Comparison of ENCODE assay signal across 16 cellular contexts in genomic region chr2:242038928-242039341, GRCh38.
A peak's percentile ranks its signal among the peaks of the same experiment; 100 is the strongest.
DNase-seq lines count a peak whose midpoint lies in the region; ATAC-seq, FAIRE-seq and TF ChIP-seq lines count a peak whose summit lies in the region.
"Had no signal": no experiment of that assay in that cellular context is flagged by ENCODE, and none has a peak within 500 bp of the region (broad histone marks: within the 10 kb centered on the region; RNA-seq: fewer than 3 reads in every experiment).

No MANE protein-coding gene starts in this region.

- 42% methylated on average over 13 of the region's 13 CpGs for WGBS in HepG2 (ENCODE audit: low lambda C conversion rate)

- POLR2A ChIA-PET in HEK293 (lab: Yijun Ruan, JAX) (interaction anchor here (0.8 kb wide), 1 partner anchor 19 kb away, joined by 3 read pairs; no protein-coding TSS in a partner anchor), HepG2 (lab: Yijun Ruan, JAX) (interaction anchor here (1.1 to 1.6 kb wide), 2 partner anchors 14 to 42 kb away, joined by 4 read pairs; no protein-coding TSS in a partner anchor)
- POLR2A ChIA-PET in CD4-positive, alpha-beta T cell (lab: Charles Lee), result no interaction called here

- intact Hi-C loops in HepG2 (cut with micrococcal nuclease; ENCODE audit: unreplicated experiment), result loop anchor here (5.0 kb wide), 1 partner anchor 48 kb away; no protein-coding TSS in a partner anchor
- intact Hi-C loops in CD4-positive, alpha-beta T cell (cut with DNase I, micrococcal nuclease), result no loop called here
- intact Hi-C loops in vagina (cut with DNase I), result no loop called here

- BruUV-seq in HepG2 (replicated peaks; lab: Mats Ljungman, UMichigan), result no TSS peak

- no peak overlapping the region for H3K9ac ChIP-seq in BLaER1
- H3K9ac ChIP-seq in HepG2 (ENCODE audit: insufficient read depth, low read depth, low read length), result no peak overlapping the region
- H3K9ac ChIP-seq: GM23248 had no signal

- H3K4me3 Mint-ChIP-seq in osteocyte (ENCODE audit: unreplicated experiment), result no peak overlapping the region
- no peak overlapping the region for H3K4me3 Mint-ChIP-seq in CD4-positive, alpha-beta T cell
- H3K4me3 Mint-ChIP-seq: B cell; CD8-positive, alpha-beta memory T cell had no signal

- no peaks in the 10 kb centered on the region for H3K36me3 Mint-ChIP-seq in osteocyte (ENCODE audit: unreplicated experiment)
- H3K36me3 Mint-ChIP-seq in CD4-positive, alpha-beta T cell (ENCODE audit: low read depth), result no peaks in the 10 kb centered on the region
- H3K36me3 Mint-ChIP-seq: CD14-positive monocyte had no signal

- H3K4me1 Mint-ChIP-seq in osteocyte (ENCODE audit: unreplicated experiment), result no peaks in the 10 kb centered on the region
- H3K4me1 Mint-ChIP-seq in CD4-positive, alpha-beta T cell (ENCODE audit: low read depth), result peaks cover 3% of the 10 kb centered on the region
- H3K4me1 Mint-ChIP-seq: B cell, CD14-positive monocyte had no signal

- DNase-seq in HepG2 (ENCODE audit: low spot score) (no peak), osteocyte (ENCODE audit: extremely low spot score, unreplicated experiment) (peak; percentile 77), vagina (ENCODE audit: extremely low spot score in 2 of 2) (no peak), dermis blood vessel endothelial cell (no peak)
- no peak for DNase-seq in CD4-positive, alpha-beta T cell
- DNase-seq: ACHN; CD8-positive, alpha-beta memory T cell; DMS53; GM23248 had no signal

- H3K4me2 ChIP-seq in BLaER1 (peak overlapping the region; percentile 39), HepG2 (ENCODE audit: low read depth, low read length) (peak overlapping the region; percentile 62)

- no peak overlapping the region for H3K4me3 ChIP-seq in BLaER1
- no peak overlapping the region for H3K4me3 ChIP-seq in HEK293 (ENCODE audit: low read depth, low read length)
- peak overlapping the region in 1 of 3 experiments; percentile 44; a peak in 1 of 6 replicates for H3K4me3 ChIP-seq in HepG2 (replicated peaks in 1 of 3; ENCODE audit: insufficient read depth in 1 of 3, low read depth in 2 of 3, low read length in 3 of 3)
- H3K4me3 ChIP-seq in vagina, result no peak overlapping the region
- H3K4me3 ChIP-seq: GM23248 had no signal

- in situ Hi-C loops in HepG2 (cut with HindIII; ENCODE audit: extremely low pct_ligation_motif_present, low pct_unique_long_range_greater_than_20kb), result no loop called here

- H4K20me1 ChIP-seq in BLaER1 (no peaks in the 10 kb centered on the region), HepG2 (ENCODE audit: insufficient read depth, low read length) (no peaks in the 10 kb centered on the region)

- peaks cover 28% of the 10 kb centered on the region for H3K9me3 ChIP-seq in BLaER1
- H3K9me3 ChIP-seq in HEK293 (ENCODE audit: control insufficient read depth, insufficient read depth, low read depth, low read length), result no peaks in the 10 kb centered on the region
- H3K9me3 ChIP-seq in HepG2 (ENCODE audit: low read length), result no peaks in the 10 kb centered on the region
- H3K9me3 ChIP-seq in CD4-positive, alpha-beta T cell (ENCODE audit: control insufficient read depth, low read length), result no peaks in the 10 kb centered on the region
- no peaks in the 10 kb centered on the region for H3K9me3 ChIP-seq in vagina

- peak; percentile 21 for ATAC-seq in HepG2
- ATAC-seq in GM18861 (IDR thresholded peaks at IDR 0.05; ENCODE audit: unreplicated experiment), result no peak
- ATAC-seq in CD4-positive, alpha-beta T cell (ENCODE audit: poor library complexity), result no peak

- no peak for TF ChIP-seq CTCF in HEK293 (tag by site-specific recombination; IDR thresholded peaks at IDR 0.05)
- TF ChIP-seq CTCF in HepG2 (CRISPR knock-in tag; IDR thresholded peaks at IDR 0.05), result no peak
- TF ChIP-seq CTCF in osteocyte (IDR thresholded peaks at IDR 0.05), result no peak
- TF ChIP-seq CTCF in CD4-positive, alpha-beta T cell (IDR thresholded peaks at IDR 0.05), result no peak
- TF ChIP-seq CTCF in vagina (IDR thresholded peaks at IDR 0.05), result no peak

- TF ChIP-seq RAD21 in HepG2 (CRISPR knock-in tag; IDR thresholded peaks at IDR 0.05), result no peak

- TF ChIP-seq POLR2A in HepG2 (IDR thresholded peaks at IDR 0.05; ENCODE audit: insufficient read depth in 1 of 2, low read depth in 2 of 2, low read length in 2 of 2) (no peak), vagina (IDR thresholded peaks at IDR 0.05) (no peak)

- H3K4me1 ChIP-seq in BLaER1 (peaks cover 15% of the 10 kb centered on the region), HEK293 (ENCODE audit: control insufficient read depth, insufficient read depth, low read length) (no peaks in the 10 kb centered on the region; the same call in 1 of the 2 replicates), HepG2 (ENCODE audit: insufficient read depth, low read length) (peaks cover 62% of the 10 kb centered on the region), vagina (no peaks in the 10 kb centered on the region)

- H3K79me2 ChIP-seq in HepG2 (ENCODE audit: insufficient read depth, low read length), result no peaks in the 10 kb centered on the region

- H3K9me3 Mint-ChIP-seq in osteocyte (ENCODE audit: unreplicated experiment), result no peaks in the 10 kb centered on the region
- no peaks in the 10 kb centered on the region for H3K9me3 Mint-ChIP-seq in CD4-positive, alpha-beta T cell
- H3K9me3 Mint-ChIP-seq: CD8-positive, alpha-beta memory T cell had no signal

- no peak for FAIRE-seq in HepG2 (lab: Jason Lieb, UNC)
- FAIRE-seq: H54, HTR-8/SVneo had no signal

- H2AFZ ChIP-seq in HepG2 (ENCODE audit: low read length), result no peak overlapping the region
- H2AFZ ChIP-seq: GM23248 had no signal

- H3K36me3 ChIP-seq in BLaER1 (no peaks in the 10 kb centered on the region), HEK293 (ENCODE audit: control insufficient read depth in 2 of 2, insufficient read depth in 1 of 2, low read length in 2 of 2) (no peaks in the 10 kb centered on the region), HepG2 (replicated peaks in 1 of 2; ENCODE audit: control insufficient read depth in 1 of 2, insufficient read depth in 2 of 2, low read length in 2 of 2) (no peaks in the 10 kb centered on the region), vagina (no peaks in the 10 kb centered on the region)

- no peak overlapping the region for H3K27ac Mint-ChIP-seq in osteocyte (ENCODE audit: unreplicated experiment)
- H3K27ac Mint-ChIP-seq in CD4-positive, alpha-beta T cell, result no peak overlapping the region
- H3K27ac Mint-ChIP-seq: B cell; CD8-positive, alpha-beta memory T cell had no signal

- CTCF ChIA-PET in HEK293 (lab: Yijun Ruan, JAX), result no interaction called here
- CTCF ChIA-PET in HepG2 (lab: Yijun Ruan, JAX; ENCODE audit: low intra/inter-chr PET ratio, low total read pairs), result no interaction called here
- CTCF ChIA-PET in CD4-positive, alpha-beta T cell (lab: Charles Lee), result no interaction called here

- TF ChIP-seq EP300 in HepG2 (IDR thresholded peaks at IDR 0.05; ENCODE audit: low read depth in 2 of 2, low read length in 2 of 2), result no peak
- no peak for TF ChIP-seq EP300 in HepG2 (CRISPR knock-in tag; IDR thresholded peaks at IDR 0.05; ENCODE audit: borderline replicate concordance)

- H3K27ac ChIP-seq in BLaER1, result no peak overlapping the region
- H3K27ac ChIP-seq in HEK293 (ENCODE audit: extremely low read depth, low read depth, low read length), result no peak overlapping the region
- no peak overlapping the region for H3K27ac ChIP-seq in HepG2 (ENCODE audit: extremely low read length, insufficient read depth, low read length)
- H3K27ac ChIP-seq in CD4-positive, alpha-beta T cell (ENCODE audit: low read depth, low read length), result no peak overlapping the region
- no peak overlapping the region for H3K27ac ChIP-seq in vagina
- H3K27ac ChIP-seq: GM23248 had no signal

- H3K27me3 Mint-ChIP-seq in osteocyte (ENCODE audit: unreplicated experiment), result peaks cover 14% of the 10 kb centered on the region
- peaks cover 19% of the 10 kb centered on the region for H3K27me3 Mint-ChIP-seq in CD4-positive, alpha-beta T cell

- no peaks in the 10 kb centered on the region for H3K27me3 ChIP-seq in BLaER1
- peaks cover 9 to 48% of the 10 kb centered on the region in 2 experiments for H3K27me3 ChIP-seq in HepG2 (ENCODE audit: control insufficient read depth in 1 of 2, insufficient read depth in 2 of 2, low read length in 2 of 2)
- H3K27me3 ChIP-seq in CD4-positive, alpha-beta T cell (ENCODE audit: control insufficient read depth, insufficient read depth, low read length), result no peaks in the 10 kb centered on the region
- no peaks in the 10 kb centered on the region for H3K27me3 ChIP-seq in vagina

TF ChIP-seq in HEK293, 187 proteins besides CTCF, POLR2A, EP300 and RAD21:
- no peak for TF ChIP-seq ZNF555 (tag by site-specific recombination; conservative IDR thresholded peaks at IDR 0.05)
- TF ChIP-seq ZIC2 (tag by site-specific recombination; IDR thresholded peaks at IDR 0.05), result 0 out of 2 replicates have a peak, but pooled peaks have one; percentile 15

TF ChIP-seq in HepG2, 621 proteins besides CTCF, POLR2A, EP300 and RAD21 (continues in another document):
- TF ChIP-seq MAFG (CRISPR knock-in tag; IDR thresholded peaks at IDR 0.05) (no peak), HIVEP1 (CRISPR knock-in tag; IDR thresholded peaks at IDR 0.05) (0 out of 2 replicates have a peak, but pooled peaks have one; percentile 13), MAZ (IDR thresholded peaks at IDR 0.05; ENCODE audit: borderline replicate concordance, low read depth, low read length) (no peak), MAZ (CRISPR knock-in tag; IDR thresholded peaks at IDR 0.05; ENCODE audit: low read depth) (0 out of 2 replicates have a peak, but pooled peaks have one; percentile 20), MAX (IDR thresholded peaks at IDR 0.05) (0 out of 2 replicates have a peak, but pooled peaks have one; percentile 15), E2F1 (CRISPR knock-in tag; IDR thresholded peaks at IDR 0.05) (no peak), NFIB (CRISPR knock-in tag; IDR thresholded peaks at IDR 0.05; ENCODE audit: borderline replicate concordance) (no peak), GTF3A (CRISPR knock-in tag; conservative IDR thresholded peaks at IDR 0.05) (no peak)
